19 cellular contexts compared by ENCODE assay signal in genomic region chr13:86585826-86586225, GRCh38.
DNase-seq lines count a peak whose midpoint lies in the region; ATAC-seq and TF ChIP-seq lines count a peak whose summit lies in the region.
"Had no signal": no experiment of that assay in that cellular context is flagged by ENCODE, and none has a peak within 500 bp of the region (broad histone marks: within the 10 kb centered on the region; RNA-seq: fewer than 3 reads in every experiment).

No MANE protein-coding gene starts in this region.

- no peak overlapping the region for H3K4me3 Mint-ChIP-seq in activated CD4-positive, alpha-beta memory T cell treated with anti-CD3 and anti-CD28 coated beads for 36 hours
- H3K4me3 Mint-ChIP-seq: activated CD4-positive, alpha-beta T cell treated with anti-CD3 and anti-CD28 coated beads, Interleukin-2, amount 10 ng/mL, durations not matched to agents 24 days and 14 days; activated naive CD8-positive, alpha-beta T cell treated with anti-CD3 and anti-CD28 coated beads, Interleukin-2, amount 10 ng/mL, durations not matched to agents 7 days and 5 days; neural crest cell had no signal

- no peaks in the 10 kb centered on the region for H3K4me1 Mint-ChIP-seq in activated CD4-positive, alpha-beta memory T cell treated with anti-CD3 and anti-CD28 coated beads for 36 hours (ENCODE audit: low read depth)
- H3K4me1 Mint-ChIP-seq: activated CD4-positive, alpha-beta T cell treated with anti-CD3 and anti-CD28 coated beads, Interleukin-2, amount 10 ng/mL, durations not matched to agents 24 days and 14 days; activated naive CD8-positive, alpha-beta T cell treated with anti-CD3 and anti-CD28 coated beads, Interleukin-2, amount 10 ng/mL, durations not matched to agents 7 days and 5 days; neural crest cell had no signal

- H3K27me3 ChIP-seq in BJ (ENCODE audit: control insufficient read depth, insufficient read depth, low read length) (no peaks in the 10 kb centered on the region), rectal smooth muscle tissue (ENCODE audit: control insufficient read depth, insufficient read depth, low read length) (no peaks in the 10 kb centered on the region)
- H3K27me3 ChIP-seq: BLaER1 treated with 17β-estradiol and CSF1 and Interleukin-3, amounts not matched to agents 10 nM and 100 nM; right lobe of liver had no signal

- no peaks in the 10 kb centered on the region for H3K36me3 ChIP-seq in BJ (ENCODE audit: control insufficient read depth, insufficient read depth, low read length)
- no peaks in the 10 kb centered on the region for H3K36me3 ChIP-seq in SK-N-MC (ENCODE audit: insufficient read depth, low read length)
- H3K36me3 ChIP-seq in rectal smooth muscle tissue (ENCODE audit: control insufficient read depth, insufficient read depth, low read length), result no peaks in the 10 kb centered on the region
- H3K36me3 ChIP-seq: BLaER1 treated with 17β-estradiol and CSF1 and Interleukin-3, amounts not matched to agents 10 nM and 100 nM; HAP-1; lower lobe of right lung; right lobe of liver had no signal

- peaks cover 2% of the 10 kb centered on the region for H3K4me1 ChIP-seq in rectal smooth muscle tissue (ENCODE audit: control insufficient read depth, insufficient read depth, low read length)
- H3K4me1 ChIP-seq: BLaER1 treated with 17β-estradiol and CSF1 and Interleukin-3, amounts not matched to agents 10 nM and 100 nM; HAP-1; lower lobe of right lung; right lobe of liver had no signal

- no peak overlapping the region for H3K27ac Mint-ChIP-seq in activated CD4-positive, alpha-beta memory T cell treated with anti-CD3 and anti-CD28 coated beads for 36 hours
- H3K27ac Mint-ChIP-seq: activated CD4-positive, alpha-beta T cell treated with anti-CD3 and anti-CD28 coated beads, Interleukin-2, amount 10 ng/mL, durations not matched to agents 24 days and 14 days; activated naive CD8-positive, alpha-beta T cell treated with anti-CD3 and anti-CD28 coated beads, Interleukin-2, amount 10 ng/mL, durations not matched to agents 7 days and 5 days had no signal

- no peak for ATAC-seq in GM18511 (IDR thresholded peaks at IDR 0.05; ENCODE audit: unreplicated experiment)
- ATAC-seq: lower lobe of right lung had no signal

- H3K4me3 ChIP-seq in BJ (ENCODE audit: low read depth, low read length) (no peak overlapping the region), SK-N-MC (no peak overlapping the region), fibroblast of mammary gland (ENCODE audit: control insufficient read depth, low read depth, low read length) (no peak overlapping the region), rectal smooth muscle tissue (ENCODE audit: low read length) (no peak overlapping the region)
- H3K4me3 ChIP-seq: BLaER1 treated with 17β-estradiol and CSF1 and Interleukin-3, amounts not matched to agents 10 nM and 100 nM; HAP-1; lower lobe of right lung; right lobe of liver had no signal

- intact Hi-C loops in activated CD4-positive, alpha-beta memory T cell treated with anti-CD3 and anti-CD28 coated beads for 36 hours (cut with micrococcal nuclease), result no loop called here

- POLR2A ChIA-PET in BJ (lab: Charles Lee), result no interaction called here
- POLR2A ChIA-PET in activated CD4-positive, alpha-beta memory T cell treated with anti-CD3 and anti-CD28 coated beads for 36 hours (lab: Charles Lee), result no interaction called here

- H3K27me3 Mint-ChIP-seq in activated CD4-positive, alpha-beta memory T cell treated with anti-CD3 and anti-CD28 coated beads for 36 hours, result no peaks in the 10 kb centered on the region
- H3K27me3 Mint-ChIP-seq: activated CD4-positive, alpha-beta T cell treated with anti-CD3 and anti-CD28 coated beads, Interleukin-2, amount 10 ng/mL, durations not matched to agents 24 days and 14 days; activated naive CD8-positive, alpha-beta T cell treated with anti-CD3 and anti-CD28 coated beads, Interleukin-2, amount 10 ng/mL, durations not matched to agents 7 days and 5 days had no signal

- DNase-seq in BJ (ENCODE audit: low read depth) (peak; percentile 1), SK-N-MC (ENCODE audit: low read depth, low spot score) (no peak), fibroblast of mammary gland (ENCODE audit: low read depth) (peak; percentile 87), anterior cingulate cortex (lab: John Stamatoyannopoulos, UW) (no peak), T-helper 2 cell (no peak)
- DNase-seq in activated CD4-positive, alpha-beta memory T cell treated with anti-CD3 and anti-CD28 coated beads for 36 hours, result no peak
- DNase-seq: activated CD4-positive, alpha-beta T cell treated with anti-CD3 and anti-CD28 coated beads, Interleukin-2, amount 10 ng/mL, durations not matched to agents 24 days and 14 days; activated naive CD8-positive, alpha-beta T cell treated with anti-CD3 and anti-CD28 coated beads, Interleukin-2, amount 10 ng/mL, durations not matched to agents 7 days and 5 days; activated T-cell treated with anti-CD3 and anti-CD28 coated beads, Interleukin-2, amount 50 U/mL, for 1 hour; cortex of kidney; DMS79; lower lobe of right lung; NCI-H2081 had no signal

- H3K27ac ChIP-seq in SK-N-MC (peak overlapping the region; percentile 26; the same call in 1 of the 2 replicates), rectal smooth muscle tissue (ENCODE audit: low read depth, low read length) (peak overlapping the region; percentile 54)
- H3K27ac ChIP-seq: BLaER1 treated with 17β-estradiol and CSF1 and Interleukin-3, amounts not matched to agents 10 nM and 100 nM; lower lobe of right lung; right lobe of liver had no signal

- H3K36me3 Mint-ChIP-seq in activated CD4-positive, alpha-beta memory T cell treated with anti-CD3 and anti-CD28 coated beads for 36 hours, result no peaks in the 10 kb centered on the region
- H3K36me3 Mint-ChIP-seq: activated naive CD8-positive, alpha-beta T cell treated with anti-CD3 and anti-CD28 coated beads, Interleukin-2, amount 10 ng/mL, durations not matched to agents 7 days and 5 days had no signal

- H3K9ac ChIP-seq in SK-N-MC (ENCODE audit: insufficient read length) (no peak overlapping the region), rectal smooth muscle tissue (ENCODE audit: low read length) (no peak overlapping the region)
- H3K9ac ChIP-seq: BLaER1 treated with 17β-estradiol and CSF1 and Interleukin-3, amounts not matched to agents 10 nM and 100 nM had no signal

- H3K9me3 Mint-ChIP-seq in activated CD4-positive, alpha-beta memory T cell treated with anti-CD3 and anti-CD28 coated beads for 36 hours, result peaks cover 10% of the 10 kb centered on the region

- CTCF ChIA-PET in BJ (lab: Yijun Ruan, JAX), result no interaction called here
- CTCF ChIA-PET in activated CD4-positive, alpha-beta memory T cell treated with anti-CD3 and anti-CD28 coated beads for 36 hours (lab: Charles Lee), result no interaction called here

- no peak for TF ChIP-seq CTCF in BJ (IDR thresholded peaks at IDR 0.05; ENCODE audit: insufficient read depth, low read depth, low read length)
- TF ChIP-seq CTCF in fibroblast of mammary gland (conservative IDR thresholded peaks at IDR 0.05; ENCODE audit: control insufficient read depth, insufficient read depth, low read depth, low read length), result no peak

- no peaks in the 10 kb centered on the region for H3K9me3 ChIP-seq in SK-N-MC (ENCODE audit: low read depth, low read length)
- H3K9me3 ChIP-seq: HAP-1, lower lobe of right lung, right lobe of liver had no signal

Comparison
In these comparisons a context has a peak if more than half of its experiments do, and no peak if none do; other contexts are left out.
1. DNase-seq: peak in BJ (single experiment) and fibroblast of mammary gland (single experiment); none in SK-N-MC (single experiment), anterior cingulate cortex (0 of 58), T-helper 2 cell (0 of 5) and activated CD4-positive, alpha-beta memory T cell treated with anti-CD3 and anti-CD28 coated beads for 36 hours (single experiment).